ENCODE assay signal across 17 cellular contexts in the genomic region with DNA sequence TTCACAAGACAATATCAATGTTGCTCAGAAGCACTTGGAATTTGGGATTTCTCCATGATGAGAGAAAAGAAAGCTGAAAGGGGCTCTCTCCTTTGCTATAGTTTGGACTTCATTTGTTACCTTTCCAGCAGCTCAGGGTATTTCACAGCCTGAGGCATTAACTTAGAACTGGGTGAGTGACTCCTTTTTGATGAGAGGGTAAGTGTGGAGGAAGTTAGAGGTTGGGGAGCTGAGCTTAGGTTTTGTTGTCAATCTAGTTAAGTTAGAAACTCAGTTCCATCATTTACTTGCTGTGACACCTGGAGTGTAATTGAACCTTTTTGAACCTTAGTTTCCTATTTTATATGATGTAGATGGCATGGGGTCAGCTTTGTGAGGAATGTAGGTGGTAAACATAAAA.
"Had no signal": no experiment of that assay in that cellular context is flagged by ENCODE, and none has a peak within 500 bp of the region (broad histone marks: within the 10 kb centered on the region; RNA-seq: fewer than 3 reads in every experiment).

No MANE protein-coding gene starts in this region.

- H3K27ac Mint-ChIP-seq: naive thymus-derived CD4-positive, alpha-beta T cell had no signal

- H3K27ac ChIP-seq: coronary artery, hepatocyte, ovary, stomach, thoracic aorta had no signal

- H3K4me2 ChIP-seq: hepatocyte had no signal

- H3K79me2 ChIP-seq: hepatocyte had no signal

- H3K4me1 ChIP-seq: stomach had no signal

- FAIRE-seq: kidney, small intestine had no signal

- H3K4me3 Mint-ChIP-seq: naive thymus-derived CD4-positive, alpha-beta T cell had no signal

- H3K36me3 ChIP-seq: ovary, stomach, thoracic aorta had no signal

- H3K4me3 ChIP-seq: coronary artery, hepatocyte, ovary, stomach, thoracic aorta had no signal

- H3K27me3 ChIP-seq: hepatocyte, ovary, stomach had no signal

- H3K9me3 Mint-ChIP-seq: naive thymus-derived CD4-positive, alpha-beta T cell had no signal

- ATAC-seq: left cardiac atrium; naive thymus-derived CD4-positive, alpha-beta T cell; right cardiac atrium had no signal

- H3K9me3 ChIP-seq: ovary, stomach, thoracic aorta had no signal

- H3K36me3 Mint-ChIP-seq: naive thymus-derived CD4-positive, alpha-beta T cell had no signal

- H2AFZ ChIP-seq: hepatocyte had no signal

- DNase-seq: effector CD4-positive, alpha-beta T cell; foreskin melanocyte; head of caudate nucleus; kidney; left cardiac atrium; naive thymus-derived CD4-positive, alpha-beta T cell; ovary; right cardiac atrium; small intestine; stimulated activated CD4-positive, alpha-beta T cell treated with anti-CD3 and anti-CD28 coated beads, Interleukin-12 subunit alpha, Interleukin-12 subunit beta, amount 100 ng/mL, for 4 hours; stimulated activated naive CD4-positive, alpha-beta T cell; stomach; substantia nigra; trophoblast cell had no signal

- H3K4me1 Mint-ChIP-seq: naive thymus-derived CD4-positive, alpha-beta T cell had no signal
